Comparison of ENCODE assay signal across 9 cellular contexts in the genomic region with DNA sequence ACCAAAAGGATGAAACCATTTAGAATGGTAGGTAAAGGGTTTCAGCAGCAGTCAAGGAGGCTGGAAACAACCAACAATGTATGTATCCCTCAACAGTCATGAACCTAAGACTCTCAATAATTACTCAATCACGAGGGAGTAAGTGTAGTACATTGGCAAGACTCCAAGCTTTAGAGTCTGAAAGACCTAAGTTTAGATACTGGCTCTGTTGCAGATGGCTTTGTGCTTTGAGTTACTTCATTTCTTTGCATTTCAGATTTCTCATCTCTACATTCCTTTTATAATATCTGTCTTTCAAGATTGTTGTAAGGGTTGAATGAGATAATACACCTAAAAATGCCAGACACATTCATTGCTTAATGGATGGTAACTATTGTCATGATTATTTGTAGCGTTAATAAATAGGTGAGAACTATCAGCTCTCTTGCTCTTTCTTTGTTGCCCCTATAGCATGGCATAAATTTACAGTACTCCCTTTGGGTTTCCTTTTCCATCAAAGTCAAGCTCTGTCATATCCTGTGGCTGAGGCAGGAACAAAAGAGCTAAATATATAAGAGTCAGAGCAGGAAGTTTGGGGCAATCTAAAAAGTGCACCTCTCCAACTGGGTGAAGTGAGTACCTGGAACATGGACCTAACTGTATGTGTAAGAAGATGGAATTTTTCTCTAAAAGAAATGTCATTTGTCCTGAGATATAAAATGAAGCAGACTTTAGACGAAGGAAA.
DNase-seq lines count a peak whose midpoint lies in the region; ATAC-seq and TF ChIP-seq lines count a peak whose summit lies in the region.
"Had no signal": no experiment of that assay in that cellular context is flagged by ENCODE, and none has a peak within 500 bp of the region (broad histone marks: within the 10 kb centered on the region; RNA-seq: fewer than 3 reads in every experiment).

No MANE protein-coding gene starts in this region.

- H3K36me3 ChIP-seq in PC-3 (ENCODE audit: low read depth, low read length), result no peaks in the 10 kb centered on the region
- H3K36me3 ChIP-seq in trophoblast cell (ENCODE audit: control insufficient read depth in 1 of 2, insufficient read depth in 2 of 2, low read length in 2 of 2), result no peaks in the 10 kb centered on the region
- H3K36me3 ChIP-seq in right lobe of liver, result no peaks in the 10 kb centered on the region

- H3K79me2 ChIP-seq in PC-3 (ENCODE audit: low read length) (no peaks in the 10 kb centered on the region), trophoblast cell (ENCODE audit: control insufficient read depth, insufficient read depth, low read length, poor library complexity) (peaks cover 3% of the 10 kb centered on the region)

- CTCF ChIA-PET in PC-3 (lab: Charles Lee), result interaction anchor here (1.1 to 1.5 kb wide), 2 partner anchors 12 to 74 kb away, joined by 3 to 5 read pairs; no protein-coding TSS in a partner anchor

- H3K4ac ChIP-seq in trophoblast cell (ENCODE audit: low read depth, low read length), result no peak overlapping the region

- no peaks in the 10 kb centered on the region; the same call in 1 of the 2 replicates for H3K27me3 ChIP-seq in PC-3 (ENCODE audit: low read length)
- no peaks in the 10 kb centered on the region for H3K27me3 ChIP-seq in trophoblast cell (ENCODE audit: insufficient read depth, low read length)
- H3K27me3 ChIP-seq in right lobe of liver, result no peaks in the 10 kb centered on the region

- ATAC-seq in HG02943 (IDR thresholded peaks at IDR 0.05; ENCODE audit: low read depth, unreplicated experiment) (peak; percentile 26), PC-3 (peak; percentile 38; the same call in 1 of the 2 replicates), right lobe of liver (no peak)

- in situ Hi-C loops in G401 (cut with HindIII; ENCODE audit: low sequenced_read_pairs), result no loop called here

- no peak overlapping the region for H3K27ac ChIP-seq in PC-3 (ENCODE audit: low read length)
- H3K27ac ChIP-seq in trophoblast cell (ENCODE audit: low read depth, low read length), result peak overlapping the region; percentile 77
- no peak overlapping the region for H3K27ac ChIP-seq in right lobe of liver

- H3K23ac ChIP-seq in trophoblast cell (ENCODE audit: low read length), result no peak overlapping the region

- H3F3A ChIP-seq in PC-3 (ENCODE audit: low read length, unreplicated experiment), result no peaks in the 10 kb centered on the region

- H3K4me2 ChIP-seq in PC-3 (ENCODE audit: low read length), result no peak overlapping the region
- no peak overlapping the region for H3K4me2 ChIP-seq in trophoblast cell (ENCODE audit: low read length)

- H2BK12ac ChIP-seq in trophoblast cell (ENCODE audit: low read length), result peak overlapping the region; percentile 99

- no peak overlapping the region for H2AK5ac ChIP-seq in trophoblast cell (ENCODE audit: low read length)

- intact Hi-C loops in PC-3 (cut with micrococcal nuclease) (no loop called here), right lobe of liver (cut with DNase I) (no loop called here)

- no TSS peak for BruUV-seq in PC-3 (replicated peaks; lab: Mats Ljungman, UMichigan)

- DNase-seq in NCI-H2171 treated with DMSO at 0.1 percent for 48 hours (lab: John Stamatoyannopoulos, UW) (peak; percentile 37), NCI-H2171 (lab: John Stamatoyannopoulos, UW) (no peak), PC-3 (no peak), trophoblast cell (peak; percentile 62 to 97), right lobe of liver (no peak), G401 (ENCODE audit: low spot score) (no peak)
- no peak for DNase-seq in stimulated activated CD4-positive, alpha-beta T cell treated with anti-CD3 and anti-CD28 coated beads, Interleukin-15, amount 100 ng/mL, for 24 hours
- DNase-seq: activated T-cell treated with anti-CD3 and anti-CD28 coated beads, Interleukin-2, amount 50 U/mL, for 4 hours had no signal

- no peak for TF ChIP-seq POLR2A in right lobe of liver (IDR thresholded peaks at IDR 0.05)

- H2BK120ac ChIP-seq in trophoblast cell (ENCODE audit: insufficient read depth, low read length, poor library complexity), result peak overlapping the region; percentile 98

- no peak overlapping the region for H4K12ac ChIP-seq in trophoblast cell (ENCODE audit: low read depth, low read length)

- 0 out of 2 replicates have a peak, but pooled peaks cover 1% of the 10 kb centered on the region for H3K9me2 ChIP-seq in PC-3 (replicated peaks; ENCODE audit: low read length)

- H4K20me1 ChIP-seq in PC-3 (ENCODE audit: low read length), result no peaks in the 10 kb centered on the region

- POLR2A ChIA-PET in PC-3 (lab: Charles Lee; ENCODE audit: unreplicated experiment), result no interaction called here

- no peak overlapping the region for H2AFZ ChIP-seq in PC-3 (ENCODE audit: low read length)
- H2AFZ ChIP-seq in trophoblast cell (ENCODE audit: insufficient read depth, low read length, poor library complexity), result no peak overlapping the region

- no peak overlapping the region for H3K4me3 ChIP-seq in PC-3 (ENCODE audit: low read length)
- H3K4me3 ChIP-seq in trophoblast cell (ENCODE audit: low read depth, low read length), result no peak overlapping the region
- H3K4me3 ChIP-seq in right lobe of liver, result no peak overlapping the region

- no peak overlapping the region for H4K8ac ChIP-seq in trophoblast cell (ENCODE audit: low read depth, low read length)

- peaks cover 37% of the 10 kb centered on the region for H3K79me1 ChIP-seq in trophoblast cell (ENCODE audit: low read length)

- H3K4me1 ChIP-seq in PC-3 (ENCODE audit: insufficient read depth, low read length) (peaks cover under 1% of the 10 kb centered on the region; the same call in 1 of the 2 replicates), trophoblast cell (ENCODE audit: control insufficient read depth in 1 of 2, insufficient read depth in 2 of 2, low read length in 2 of 2) (peaks cover 12 to 18% of the 10 kb centered on the region in 2 experiments), right lobe of liver (no peaks in the 10 kb centered on the region)

- no CpG with 5 or more reads among the region's 3 CpGs for WGBS in trophoblast cell (ENCODE audit: extremely low coverage, insufficient coverage, insufficient read length)
- 43% methylated on average over 3 of the region's 3 CpGs for WGBS in right lobe of liver (ENCODE audit: insufficient coverage, low coverage, low lambda C conversion rate, missing lambda C conversion rate)

- H3K9ac ChIP-seq in PC-3 (ENCODE audit: low read length) (no peak overlapping the region), trophoblast cell (ENCODE audit: low read length) (no peak overlapping the region)

- peak overlapping the region; percentile 75 for H3K14ac ChIP-seq in trophoblast cell (ENCODE audit: low read length)

- no peak for TF ChIP-seq CTCF in PC-3 (conservative IDR thresholded peaks at IDR 0.05; ENCODE audit: low read depth, low read length)
- no peak for TF ChIP-seq CTCF in right lobe of liver (IDR thresholded peaks at IDR 0.05)

- H3K18ac ChIP-seq in trophoblast cell (ENCODE audit: low read length), result no peak overlapping the region

- H4K91ac ChIP-seq in trophoblast cell (ENCODE audit: low read depth, low read length), result peak overlapping the region; percentile 85

- peak overlapping the region; percentile 97 for H2BK5ac ChIP-seq in trophoblast cell (ENCODE audit: low read depth, low read length, poor library complexity)

- H3K9me3 ChIP-seq in PC-3 (ENCODE audit: low read length) (no peaks in the 10 kb centered on the region), trophoblast cell (ENCODE audit: insufficient read depth, low read depth, low read length) (no peaks in the 10 kb centered on the region), right lobe of liver (no peaks in the 10 kb centered on the region)

Comparison
In these comparisons a context has a peak if more than half of its experiments do, and no peak if none do; other contexts are left out.
1. DNase-seq: peak in NCI-H2171 treated with DMSO at 0.1 percent for 48 hours (single experiment) and trophoblast cell (2 of 2); none in NCI-H2171 (single experiment), PC-3 (single experiment), right lobe of liver (0 of 3), stimulated activated CD4-positive, alpha-beta T cell treated with anti-CD3 and anti-CD28 coated beads, Interleukin-15, amount 100 ng/mL, for 24 hours (single experiment) and G401 (single experiment).
2. ATAC-seq: peak in HG02943 (single experiment) and PC-3 (single experiment); none in right lobe of liver (0 of 4).